In the genomic region with DNA sequence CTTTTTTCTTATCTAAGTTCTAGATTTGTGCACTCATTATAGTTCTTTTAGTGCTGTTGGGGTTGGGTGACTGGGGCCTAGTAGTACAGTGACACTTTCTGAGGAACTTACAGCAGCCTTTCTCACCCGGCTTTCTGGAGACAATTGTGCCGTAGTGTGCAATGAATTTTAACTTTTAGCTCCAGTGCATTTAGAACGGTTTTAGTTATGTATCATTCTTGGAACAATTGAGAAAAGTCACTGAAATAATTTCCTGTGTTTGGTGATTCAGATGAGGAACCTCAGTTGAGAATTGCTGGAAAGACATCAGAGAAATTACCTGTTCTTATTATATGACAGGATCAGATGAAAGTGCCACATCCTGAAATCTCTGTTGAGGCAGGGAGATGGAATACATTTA, we compare ENCODE assay signal across 7 cellular contexts. TPM values are rescaled to one million over a fixed set of nuclear protein-coding genes. Genes with fewer than 3 reads are reported as not detected.
DNase-seq lines count a peak whose midpoint lies in the region; TF ChIP-seq lines count a peak whose summit lies in the region.
"Not testable (repeated sequence)": the region's sequence is repeated elsewhere in the genome, so short reads cannot be mapped to it uniquely, and the experiment has no call there.

No MANE protein-coding gene starts in this region.

- not testable (repeated sequence) for H2AFZ ChIP-seq in Karpas-422 (ENCODE audit: low read length); SK-N-SH (ENCODE audit: low read depth); hepatocyte

- H3K27ac ChIP-seq in Karpas-422 (ENCODE audit: low read length) (peak overlapping the region; percentile 84; the same call in 1 of the 2 replicates), hepatocyte (peak overlapping the region; percentile 16)
- not testable (repeated sequence) for H3K27ac ChIP-seq in SK-N-SH (ENCODE audit: low read depth in 2 of 2, low read length in 1 of 2); colonic mucosa

- DNase-seq in Caki2 (ENCODE audit: low read depth) (peak; percentile 41), Karpas-422 (peak; percentile 65)
- DNase-seq in SK-N-SH; activated T-helper 1 cell treated with anti-CD3 and anti-CD28 coated beads, Interleukin-12 subunit alpha, Interleukin-12 subunit beta, Interleukin-2, Interleukin-4 antibody, amounts not matched to agents 30 ng/mL and 10 ng/mL and 1 ng/mL, durations not matched to agents 14 hours and 24 hours and 36 hours (ENCODE audit: low spot score); colonic mucosa; hepatocyte (ENCODE audit: low spot score); nephron progenitor cell: not testable (repeated sequence)

- H3K4me3 Mint-ChIP-seq in activated T-helper 1 cell treated with anti-CD3 and anti-CD28 coated beads, Interleukin-12 subunit alpha, Interleukin-12 subunit beta, Interleukin-2, Interleukin-4 antibody, amounts not matched to agents 30 ng/mL and 10 ng/mL and 1 ng/mL, durations not matched to agents 14 hours and 24 hours and 36 hours = peak overlapping the region; percentile 29
- peak overlapping the region; percentile 69 for H3K4me3 Mint-ChIP-seq in nephron progenitor cell

- peak overlapping the region; percentile 75 for H3K4me3 ChIP-seq in Karpas-422 (ENCODE audit: low read length)
- H3K4me3 ChIP-seq in SK-N-SH (ENCODE audit: low read depth in 2 of 2, low read length in 1 of 2); hepatocyte: not testable (repeated sequence)
- H3K4me3 ChIP-seq in colonic mucosa = peak overlapping the region; percentile 78

- H3K9me3 Mint-ChIP-seq in activated T-helper 1 cell treated with anti-CD3 and anti-CD28 coated beads, Interleukin-12 subunit alpha, Interleukin-12 subunit beta, Interleukin-2, Interleukin-4 antibody, amounts not matched to agents 30 ng/mL and 10 ng/mL and 1 ng/mL, durations not matched to agents 14 hours and 24 hours and 36 hours = peaks cover 11% of the 10 kb centered on the region
- peaks cover 16% of the 10 kb centered on the region for H3K9me3 Mint-ChIP-seq in nephron progenitor cell

- peak overlapping the region; percentile 83 for H3K9ac ChIP-seq in Karpas-422 (ENCODE audit: low read length)
- not testable (repeated sequence) for H3K9ac ChIP-seq in SK-N-SH; colonic mucosa (ENCODE audit: low read depth in 2 of 2, low read length in 2 of 2)

- TF ChIP-seq RAD21 in SK-N-SH (IDR thresholded peaks at IDR 0.05; ENCODE audit: low read length) = not testable (repeated sequence)

- intact Hi-C loops in activated T-helper 1 cell treated with anti-CD3 and anti-CD28 coated beads, Interleukin-12 subunit alpha, Interleukin-12 subunit beta, Interleukin-2, Interleukin-4 antibody, amounts not matched to agents 30 ng/mL and 10 ng/mL and 1 ng/mL, durations not matched to agents 14 hours and 24 hours and 36 hours (cut with micrococcal nuclease) = loop anchor here (2.0 kb wide), 1 partner anchor 183 kb away; no protein-coding TSS in a partner anchor
- intact Hi-C loops in colonic mucosa (cut with DNase I) = not testable (repeated sequence)

- CTCF ChIA-PET in SK-N-SH (lab: Yijun Ruan, JAX) = interaction anchor here (1.2 to 4.5 kb wide), 4 partner anchors 12 to 141 kb away, joined by 3 to 21 read pairs (median 4); no protein-coding TSS in a partner anchor

- WGBS in SK-N-SH (ENCODE audit: low lambda C conversion rate) = 71% methylated on average over 3 of the region's 3 CpGs
- 63% methylated on average over 3 of the region's 3 CpGs for WGBS in hepatocyte (ENCODE audit: low lambda C conversion rate, missing lambda C conversion rate)

- peaks cover 26% of the 10 kb centered on the region for H4K20me1 ChIP-seq in Karpas-422 (ENCODE audit: insufficient read depth, low read depth, low read length)
- not testable (repeated sequence) for H4K20me1 ChIP-seq in SK-N-SH (ENCODE audit: insufficient read depth); hepatocyte (ENCODE audit: insufficient read depth, poor library complexity, severe bottlenecking)

- not testable (repeated sequence) for H3K27me3 Mint-ChIP-seq in activated T-helper 1 cell treated with anti-CD3 and anti-CD28 coated beads, Interleukin-12 subunit alpha, Interleukin-12 subunit beta, Interleukin-2, Interleukin-4 antibody, amounts not matched to agents 30 ng/mL and 10 ng/mL and 1 ng/mL, durations not matched to agents 14 hours and 24 hours and 36 hours (ENCODE audit: insufficient read depth); nephron progenitor cell (ENCODE audit: low read depth, poor library complexity)

- not testable (repeated sequence) for H3K27ac Mint-ChIP-seq in activated T-helper 1 cell treated with anti-CD3 and anti-CD28 coated beads, Interleukin-12 subunit alpha, Interleukin-12 subunit beta, Interleukin-2, Interleukin-4 antibody, amounts not matched to agents 30 ng/mL and 10 ng/mL and 1 ng/mL, durations not matched to agents 14 hours and 24 hours and 36 hours; nephron progenitor cell

- H3K4me2 ChIP-seq in Karpas-422 (ENCODE audit: low read depth, low read length, poor library complexity, severe bottlenecking) = peak overlapping the region; percentile 96
- H3K4me2 ChIP-seq in SK-N-SH = peak overlapping the region; percentile 38; the same call in 1 of the 2 replicates
- H3K4me2 ChIP-seq in hepatocyte = peak overlapping the region; percentile 82

- not testable (repeated sequence) for H3K9me2 ChIP-seq in Karpas-422 (replicated peaks; ENCODE audit: insufficient read depth, low read length); SK-N-SH; hepatocyte (replicated peaks; ENCODE audit: insufficient read depth)

- H3K79me2 ChIP-seq in Karpas-422 (ENCODE audit: low read length) = peaks cover 70% of the 10 kb centered on the region
- H3K79me2 ChIP-seq in SK-N-SH (ENCODE audit: insufficient read depth) = peaks cover 66% of the 10 kb centered on the region
- H3K79me2 ChIP-seq in hepatocyte = peaks cover 59% of the 10 kb centered on the region

- H3K9me3 ChIP-seq in Karpas-422 (ENCODE audit: low read length); SK-N-SH; colonic mucosa; hepatocyte (ENCODE audit: low read depth): not testable (repeated sequence)

- not testable (repeated sequence) for TF ChIP-seq CTCF in SK-N-SH (IDR thresholded peaks at IDR 0.05); colonic mucosa (IDR thresholded peaks at IDR 0.05); hepatocyte (IDR thresholded peaks at IDR 0.05; ENCODE audit: poor library complexity); nephron progenitor cell (IDR thresholded peaks at IDR 0.05)

- H3K4me1 Mint-ChIP-seq in activated T-helper 1 cell treated with anti-CD3 and anti-CD28 coated beads, Interleukin-12 subunit alpha, Interleukin-12 subunit beta, Interleukin-2, Interleukin-4 antibody, amounts not matched to agents 30 ng/mL and 10 ng/mL and 1 ng/mL, durations not matched to agents 14 hours and 24 hours and 36 hours (ENCODE audit: low read depth) = peaks cover 55% of the 10 kb centered on the region
- peaks cover 47% of the 10 kb centered on the region for H3K4me1 Mint-ChIP-seq in nephron progenitor cell

- H3F3A ChIP-seq in SK-N-SH (replicated peaks; ENCODE audit: insufficient read depth) = peaks cover 14% of the 10 kb centered on the region

- not testable (repeated sequence) for H3K36me3 ChIP-seq in Karpas-422 (ENCODE audit: insufficient read depth, low read length); SK-N-SH (replicated peaks in 1 of 2; ENCODE audit: control insufficient read depth in 1 of 2, insufficient read depth in 2 of 2, low read length in 1 of 2); colonic mucosa; hepatocyte (replicated peaks; ENCODE audit: insufficient read depth, low read depth)

- in situ Hi-C loops in Caki2 (cut with HindIII; ENCODE audit: low pct_unique_long_range_greater_than_20kb, low sequenced_read_pairs) = not testable (repeated sequence)

- peaks cover 62% of the 10 kb centered on the region for H3K4me1 ChIP-seq in Karpas-422 (ENCODE audit: low read length)
- peaks cover 5 to 12% of the 10 kb centered on the region in 2 experiments; a peak in 3 of 4 replicates for H3K4me1 ChIP-seq in SK-N-SH (ENCODE audit: control insufficient read depth in 1 of 2, insufficient read depth in 2 of 2, low read depth in 1 of 2, low read length in 1 of 2)
- peaks cover 13% of the 10 kb centered on the region for H3K4me1 ChIP-seq in colonic mucosa
- H3K4me1 ChIP-seq in hepatocyte (ENCODE audit: insufficient read depth) = peaks cover 11% of the 10 kb centered on the region

- H3K27me3 ChIP-seq in Karpas-422 (ENCODE audit: low read length); SK-N-SH (ENCODE audit: insufficient read depth); colonic mucosa; hepatocyte: not testable (repeated sequence)

- H3K36me3 Mint-ChIP-seq in activated T-helper 1 cell treated with anti-CD3 and anti-CD28 coated beads, Interleukin-12 subunit alpha, Interleukin-12 subunit beta, Interleukin-2, Interleukin-4 antibody, amounts not matched to agents 30 ng/mL and 10 ng/mL and 1 ng/mL, durations not matched to agents 14 hours and 24 hours and 36 hours (ENCODE audit: low read depth) = peaks cover 16% of the 10 kb centered on the region
- H3K36me3 Mint-ChIP-seq in nephron progenitor cell (ENCODE audit: low read depth) = peaks cover 17% of the 10 kb centered on the region

- TF ChIP-seq EP300 in SK-N-SH (IDR thresholded peaks at IDR 0.05; ENCODE audit: borderline replicate concordance in 1 of 2, low read depth in 1 of 2, low read length in 1 of 2) = not testable (repeated sequence)

- POLR2A ChIA-PET in SK-N-SH (lab: Yijun Ruan, JAX) = not testable (repeated sequence)

RNA-seq across cellular contexts. Expression of gene ZNRF2, which starts 3.2 kb away (rescaled TPM):
- total RNA-seq in Caki2 (2014; rRNA removed; shearing (Covaris generic); ENCODE audit: low replicate concordance) = 19.3 and 20.3 TPM in 2 replicates
- total RNA-seq in Karpas-422 (2014; rRNA removed; shearing (Covaris generic); ENCODE audit: low replicate concordance) = 43.0 and 45.3 TPM in 2 replicates
- polyA plus RNA-seq in SK-N-SH (2012; rRNA removed) (3.8 and 4.0 TPM in 2 replicates), hepatocyte (11.0 and 11.7 TPM in 2 replicates)
- polyA plus RNA-seq in SK-N-SH (2012; cell fraction: cytosol; rRNA removed) = 4.2 and 4.9 TPM in 2 replicates
- polyA plus RNA-seq in SK-N-SH (2012; cell fraction: nucleus; rRNA removed) = 2.8 and 3.6 TPM in 2 replicates
- total RNA-seq in activated T-helper 1 cell treated with anti-CD3 and anti-CD28 coated beads, Interleukin-12 subunit alpha, Interleukin-12 subunit beta, Interleukin-2, Interleukin-4 antibody, amounts not matched to agents 30 ng/mL and 10 ng/mL and 1 ng/mL, durations not matched to agents 14 hours and 24 hours and 36 hours = 8.4 and 9.3 TPM in 2 replicates
- total RNA-seq in colonic mucosa (10 to 100 TPM; 42.4 to 45.9 TPM), hepatocyte (17.7 and 18.8 TPM in 2 replicates)

Comparison
In these comparisons a context has a peak if more than half of its experiments do, and no peak if none do; other contexts are left out.
1. H3K4me2 ChIP-seq: peak in every context shown above with its lines; median percentile 96 in Karpas-422; 82 in hepatocyte; 38 in SK-N-SH.